In the genomic region with DNA sequence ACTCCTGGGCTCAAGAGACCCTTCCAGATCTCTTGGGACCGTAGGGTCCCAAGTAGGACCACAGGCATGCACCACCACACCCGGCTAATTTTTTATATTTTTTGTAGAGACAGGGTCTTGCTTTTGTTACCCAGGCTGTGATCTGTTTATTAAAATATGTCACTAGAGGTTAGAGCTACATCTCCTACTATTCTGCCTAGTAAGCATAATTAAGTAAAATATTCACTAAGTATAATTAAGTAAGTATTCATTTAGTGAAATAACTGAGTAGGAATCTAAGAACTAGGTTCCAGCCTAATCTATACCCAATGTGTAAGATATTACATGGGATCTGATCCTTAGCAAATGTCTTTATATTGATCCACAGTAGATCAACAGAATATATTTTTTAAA, we compare ENCODE assay signal across 19 cellular contexts. TPM values are rescaled to one million over a fixed set of nuclear protein-coding genes. Genes with fewer than 3 reads are reported as not detected.
DNase-seq lines count a peak whose midpoint lies in the region; ATAC-seq lines count a peak whose summit lies in the region.
"Had no signal": no experiment of that assay in that cellular context is flagged by ENCODE, and none has a peak within 500 bp of the region (broad histone marks: within the 10 kb centered on the region; RNA-seq: fewer than 3 reads in every experiment).

No MANE protein-coding gene starts in this region.

- peaks cover 3 to 4% of the 10 kb centered on the region in 2 donors for H3K4me1 ChIP-seq in neuronal stem cell (ENCODE audit: control insufficient read depth in 2 of 2, insufficient read depth in 1 of 2, low read depth in 1 of 2, low read length in 2 of 2)
- H3K4me1 ChIP-seq: sigmoid colon had no signal

- H2BK5ac ChIP-seq in neuronal stem cell (ENCODE audit: low read length): no peak overlapping the region

- no peak overlapping the region for H2BK120ac ChIP-seq in neuronal stem cell (ENCODE audit: low read depth, low read length)

- H3K4me1 Mint-ChIP-seq in activated T-cell treated with anti-CD3 and anti-CD28 coated beads, Interleukin-2, amount 50 U/mL, for 4 hours (ENCODE audit: low read depth): peaks cover 27% of the 10 kb centered on the region
- peaks cover 29% of the 10 kb centered on the region for H3K4me1 Mint-ChIP-seq in activated naive CD8-positive, alpha-beta T cell (ENCODE audit: low read depth)

- H3K9me3 Mint-ChIP-seq in activated T-cell treated with anti-CD3 and anti-CD28 coated beads, Interleukin-2, amount 50 U/mL, for 4 hours: no peaks in the 10 kb centered on the region
- H3K9me3 Mint-ChIP-seq in activated naive CD8-positive, alpha-beta T cell (ENCODE audit: low read depth): no peaks in the 10 kb centered on the region

- H2AFZ ChIP-seq in neuronal stem cell (ENCODE audit: low read length): peak overlapping the region; percentile 65

- no peaks in the 10 kb centered on the region for H3K36me3 ChIP-seq in neuronal stem cell (replicated peaks in 1 of 2; ENCODE audit: control insufficient read depth in 2 of 2, insufficient read depth in 2 of 2, low read length in 2 of 2)
- H3K36me3 ChIP-seq: left lung, sigmoid colon had no signal

- no CpG with 5 or more reads among the region's 2 CpGs for WGBS in neuronal stem cell (ENCODE audit: extremely low coverage in 2 of 2, insufficient read length in 2 of 2, insufficient replicate concordance in 1 of 2), 2 donors

- H3K4me3 ChIP-seq in neuronal stem cell (ENCODE audit: low read length in 2 of 2): no peak overlapping the region
- H3K4me3 ChIP-seq: left lung, sigmoid colon had no signal

- H4K91ac ChIP-seq in neuronal stem cell (ENCODE audit: low read depth, low read length, poor library complexity): no peak overlapping the region

- H3K23ac ChIP-seq in neuronal stem cell (ENCODE audit: low read depth, low read length, poor library complexity): no peak overlapping the region

- peak overlapping the region; percentile 85 for H3K27ac Mint-ChIP-seq in activated naive CD8-positive, alpha-beta T cell

- no peak overlapping the region for H3K18ac ChIP-seq in neuronal stem cell (ENCODE audit: low read length)

- H3K27me3 Mint-ChIP-seq in activated T-cell treated with anti-CD3 and anti-CD28 coated beads, Interleukin-2, amount 50 U/mL, for 4 hours (ENCODE audit: low read depth): peaks cover under 1% of the 10 kb centered on the region
- H3K27me3 Mint-ChIP-seq in activated naive CD8-positive, alpha-beta T cell: no peaks in the 10 kb centered on the region

- H3K9ac ChIP-seq in neuronal stem cell (ENCODE audit: low read depth, low read length, poor library complexity): no peak overlapping the region

- H3K4ac ChIP-seq in neuronal stem cell (ENCODE audit: low read length): no peak overlapping the region

- no peak overlapping the region for H3K14ac ChIP-seq in neuronal stem cell (ENCODE audit: low read length)

- no peak for DNase-seq in activated T-cell treated with anti-CD3 and anti-CD28 coated beads, Interleukin-2, amount 50 U/mL, for 4 hours
- no peak for DNase-seq in activated T-cell treated with anti-CD3 and anti-CD28 coated beads for 4 hours
- no peak for DNase-seq in neuronal stem cell (ENCODE audit: low spot score)
- no peak for DNase-seq in AG08395 (ENCODE audit: low spot score)
- DNase-seq in nucleus accumbens (lab: John Stamatoyannopoulos, UW): no peak
- DNase-seq: COR-L47, EL, left lung, NCI-H1092, NCI-H2029 treated with DMSO at 0.1 percent for 48 hours, sigmoid colon had no signal

- no peaks in the 10 kb centered on the region for H3K36me3 Mint-ChIP-seq in activated T-cell treated with anti-CD3 and anti-CD28 coated beads, Interleukin-2, amount 50 U/mL, for 4 hours (ENCODE audit: insufficient read depth)
- H3K36me3 Mint-ChIP-seq in activated naive CD8-positive, alpha-beta T cell: no peaks in the 10 kb centered on the region

- peak overlapping the region; percentile 69 for H3K4me3 Mint-ChIP-seq in activated T-cell treated with anti-CD3 and anti-CD28 coated beads, Interleukin-2, amount 50 U/mL, for 4 hours
- H3K4me3 Mint-ChIP-seq in activated naive CD8-positive, alpha-beta T cell: peak overlapping the region; percentile 73

- H4K8ac ChIP-seq in neuronal stem cell (ENCODE audit: low read depth, low read length): no peak overlapping the region

- H3K27ac ChIP-seq in neuronal stem cell (replicated peaks; ENCODE audit: low read length): no peak overlapping the region
- H3K27ac ChIP-seq: left lung, sigmoid colon had no signal

- no peak overlapping the region for H2BK15ac ChIP-seq in neuronal stem cell (ENCODE audit: low read length)

- peaks cover 0 to 3% (median 0%) of the 10 kb centered on the region in 3 experiments for H3K27me3 ChIP-seq in neuronal stem cell (ENCODE audit: control insufficient read depth in 3 of 3, insufficient read depth in 3 of 3, low read depth in 1 of 3, low read length in 3 of 3)
- H3K27me3 ChIP-seq: left lung, sigmoid colon had no signal

- H3K4me2 ChIP-seq in neuronal stem cell (ENCODE audit: insufficient read depth, low read length, poor library complexity, severe bottlenecking): no peak overlapping the region

- no peak for ATAC-seq in activated T-cell treated with anti-CD3 and anti-CD28 coated beads, Interleukin-2, amount 50 U/mL, for 4 hours
- peak; percentile 7 for ATAC-seq in HG02885 (IDR thresholded peaks at IDR 0.05; ENCODE audit: poor library complexity, unreplicated experiment)
- ATAC-seq in GM18873 (IDR thresholded peaks at IDR 0.05; ENCODE audit: low FRiP score, unreplicated experiment): no peak
- ATAC-seq: left lung, Right ventricle myocardium inferior had no signal

- H2BK12ac ChIP-seq in neuronal stem cell (ENCODE audit: low read length): no peak overlapping the region

- no peaks in the 10 kb centered on the region for H3K79me1 ChIP-seq in neuronal stem cell (ENCODE audit: low read depth, low read length)

- H2AK5ac ChIP-seq in neuronal stem cell (ENCODE audit: low read depth, low read length): no peak overlapping the region

- no peaks in the 10 kb centered on the region for H3K9me3 ChIP-seq in neuronal stem cell (replicated peaks in 1 of 2; ENCODE audit: control insufficient read depth in 2 of 2, insufficient read depth in 1 of 2, low read depth in 1 of 2, low read length in 2 of 2)
- H3K9me3 ChIP-seq: left lung, sigmoid colon had no signal

RNA-seq across cellular contexts. Expression of gene GCM1, which starts 40.2 kb away (rescaled TPM):
- total RNA-seq in activated T-cell treated with anti-CD3 and anti-CD28 coated beads, Interleukin-2, amount 50 U/mL, for 4 hours: under 1 TPM in 2 of 3 donors, not detected in 1; 0.08 to 0.11 TPM
- 0.01 TPM for polyA plus RNA-seq in neuronal stem cell (2013, experiment 1 of 2)
- polyA plus RNA-seq in neuronal stem cell (2013, experiment 2 of 2): 0.06 TPM
- total RNA-seq: cerebellum, fibroblast of lung, mucosa of gallbladder, Right ventricle myocardium inferior, sigmoid colon had no signal
- polyA plus RNA-seq: AG04450, fibroblast of lung had no signal
